ENCODE assay signal across 1 cellular context in genomic region chr7:49773082-49773938, GRCh38.
TF ChIP-seq lines count a peak whose summit lies in the region.

VWC2 (plus strand) TSS chr7:49773638; CDS start chr7:49775436, 1,798 bp downstream.

TF ChIP-seq in H1, 55 proteins besides CTCF, POLR2A, EP300 and RAD21:
- TF ChIP-seq CBX8 (IDR thresholded peaks at IDR 0.05; ENCODE audit: borderline replicate concordance, low read depth, low read length) (no peak), SAP30 (IDR thresholded peaks at IDR 0.05; ENCODE audit: insufficient read depth, insufficient replicate concordance, low read length) (no peak), NANOG (IDR thresholded peaks at IDR 0.05; ENCODE audit: insufficient read depth, low read depth, low read length, poor library complexity, severe bottlenecking) (no peak), MAFK (IDR thresholded peaks at IDR 0.05; ENCODE audit: low read depth, low read length) (no peak), EZH2 (IDR thresholded peaks at IDR 0.05; ENCODE audit: low read depth, low read length, severe bottlenecking) (peak; percentile 38), JUND (IDR thresholded peaks at IDR 0.05; ENCODE audit: low read length) (no peak), NRF1 (IDR thresholded peaks at IDR 0.05; ENCODE audit: low read depth, low read length) (no peak), CREB1 (IDR thresholded peaks at IDR 0.05) (peak; percentile 77), POLR2AphosphoS5 (IDR thresholded peaks at IDR 0.05; ENCODE audit: low read depth, low read length) (no peak), E2F6 (IDR thresholded peaks at IDR 0.05) (no peak), SUZ12 (IDR thresholded peaks at IDR 0.05; ENCODE audit: low read length) (peak; percentile 56; the same call in 1 of the 2 replicates), FOSL1 (IDR thresholded peaks at IDR 0.05; ENCODE audit: insufficient read depth, low read depth, low read length) (no peak), TBP (IDR thresholded peaks at IDR 0.05; ENCODE audit: low read depth, low read length) (no peak), RBBP5 (IDR thresholded peaks at IDR 0.05; ENCODE audit: borderline replicate concordance, low read depth, low read length) (peak; percentile 16; the same call in 1 of the 2 replicates), SP4 (IDR thresholded peaks at IDR 0.05; ENCODE audit: low read length) (no peak), KDM1A (IDR thresholded peaks at IDR 0.05; ENCODE audit: borderline replicate concordance, low read length) (no peak), BACH1 (IDR thresholded peaks at IDR 0.05; ENCODE audit: low read length) (no peak)
TF ChIP-seq in H1: peak in this region for 4.
